In the genomic region with DNA sequence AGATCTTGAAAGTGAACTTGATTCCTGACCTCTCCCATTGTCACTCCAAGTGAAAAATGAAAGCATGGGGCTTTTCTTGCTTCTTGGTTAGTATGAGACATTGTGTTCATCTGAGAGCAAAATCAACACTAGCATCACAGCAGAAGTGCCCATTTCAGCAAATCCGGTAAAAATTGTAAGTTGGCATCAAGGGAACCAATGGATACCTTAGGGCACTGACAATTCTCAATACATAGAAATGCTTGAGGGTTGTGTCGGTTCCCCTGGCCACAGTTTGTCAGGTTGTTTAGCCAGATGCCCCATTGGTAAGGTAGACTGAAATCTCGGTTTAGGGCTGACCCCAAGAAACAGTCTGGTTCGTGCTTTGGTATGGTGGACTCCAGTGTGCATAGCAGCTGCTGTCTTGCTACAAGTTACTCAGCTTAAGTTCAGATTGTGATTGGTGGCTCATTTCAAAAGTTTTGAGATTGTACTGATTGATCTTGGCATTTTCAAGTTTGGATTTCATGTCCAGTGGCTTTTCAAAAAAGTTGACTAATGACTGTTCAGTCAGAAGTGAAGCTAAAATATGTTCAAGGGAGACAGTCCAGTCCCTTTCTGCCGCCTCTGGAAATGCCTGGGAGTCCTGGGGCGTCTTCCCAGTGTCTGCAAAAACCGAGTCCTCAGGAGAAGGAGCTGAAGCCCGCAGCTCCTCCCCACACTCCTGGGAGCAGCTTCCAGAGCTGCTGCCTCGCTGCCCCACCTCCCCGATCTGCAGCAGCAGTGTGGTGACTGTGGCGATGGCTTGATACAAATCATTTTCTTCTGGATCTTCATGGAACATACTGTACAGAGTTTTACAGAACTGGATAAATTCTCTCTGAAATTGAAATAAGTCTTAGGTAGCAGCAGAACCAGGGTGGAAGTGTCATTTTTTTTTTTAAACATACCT, we compare ENCODE assay signal across 12 cellular contexts. TPM values are rescaled to one million over a fixed set of nuclear protein-coding genes. Genes with fewer than 3 reads are reported as not detected.
A peak's percentile ranks its signal among the peaks of the same experiment; 100 is the strongest.
DNase-seq lines count a peak whose midpoint lies in the region; ATAC-seq and TF ChIP-seq lines count a peak whose summit lies in the region.
"Had no signal": no experiment of that assay in that cellular context is flagged by ENCODE, and none has a peak within 500 bp of the region (broad histone marks: within the 10 kb centered on the region; RNA-seq: fewer than 3 reads in every experiment).

No MANE protein-coding gene starts in this region.

- H3K9me3 Mint-ChIP-seq in IgD-negative memory B cell (no peaks in the 10 kb centered on the region), neural crest cell (no peaks in the 10 kb centered on the region)

- DNase-seq in activated CD8-positive, alpha-beta memory T cell treated with anti-CD3 and anti-CD28 coated beads for 24 hours, result peak; percentile 66
- DNase-seq in activated CD8-positive, alpha-beta memory T cell treated with anti-CD3 and anti-CD28 coated beads, Interleukin-2, amount 50 U/mL, for 4 hours, result no peak
- DNase-seq in adipocyte (ENCODE audit: low read depth) (no peak), neural crest cell (ENCODE audit: low read depth, low spot score) (no peak), GF-D8 (lab: John Stamatoyannopoulos, UW) (no peak), OCI-M2 (lab: John Stamatoyannopoulos, UW; ENCODE audit: unreplicated experiment) (no peak)
- DNase-seq: activated gamma-delta T cell treated with Interleukin-2 at 50 U/mL for 16 hours; effector CD8-positive, alpha-beta T cell; Kasumi-1; NCI-H510A treated with DMSO at 0.1 percent for 48 hours had no signal

- no peak for TF ChIP-seq CTCF in neural crest cell (conservative IDR thresholded peaks at IDR 0.05)

- no peak overlapping the region for H3K4me3 ChIP-seq in adipocyte (ENCODE audit: low read length)

- H3K27me3 ChIP-seq in adipocyte (replicated peaks; ENCODE audit: control insufficient read depth, insufficient read depth, low read length), result no peaks in the 10 kb centered on the region

- H3K27me3 Mint-ChIP-seq in IgD-negative memory B cell, result no peaks in the 10 kb centered on the region
- no peaks in the 10 kb centered on the region for H3K27me3 Mint-ChIP-seq in neural crest cell (ENCODE audit: low read depth)

- ATAC-seq in GM21723 (IDR thresholded peaks at IDR 0.05; ENCODE audit: unreplicated experiment), result no peak

- H3K36me3 ChIP-seq in adipocyte (ENCODE audit: control insufficient read depth, insufficient read depth, low read length, severe bottlenecking), result peaks cover 70% of the 10 kb centered on the region

- peak overlapping the region in 1 of 4 donors; percentile 71 for H3K4me3 Mint-ChIP-seq in IgD-negative memory B cell
- H3K4me3 Mint-ChIP-seq in neural crest cell, result peak overlapping the region; percentile 72

- peaks cover 20 to 45% (median 35%) of the 10 kb centered on the region in 3 donors for H3K4me1 Mint-ChIP-seq in IgD-negative memory B cell
- H3K4me1 Mint-ChIP-seq in neural crest cell, result peaks cover 40% of the 10 kb centered on the region

- H3K27ac Mint-ChIP-seq in IgD-negative memory B cell (peak overlapping the region in 2 of 3 donors; percentile 13 to 82), neural crest cell (ENCODE audit: unreplicated experiment) (peak overlapping the region; percentile 1)

- H3K4me1 ChIP-seq in adipocyte (ENCODE audit: control insufficient read depth, insufficient read depth, low read length), result peaks cover 37% of the 10 kb centered on the region

- peaks cover 5% of the 10 kb centered on the region for H3K36me3 Mint-ChIP-seq in IgD-negative memory B cell
- peaks cover 49% of the 10 kb centered on the region for H3K36me3 Mint-ChIP-seq in neural crest cell (ENCODE audit: low read depth)

- H3K9me3 ChIP-seq in adipocyte (ENCODE audit: control insufficient read depth, low read length), result no peaks in the 10 kb centered on the region

- H3K9ac ChIP-seq in adipocyte (ENCODE audit: low read length), result peak overlapping the region; percentile 33

RNA-seq across cellular contexts. Expression of gene RPL31, which starts 5.6 kb away (rescaled TPM):
- 4,953 TPM for polyA plus RNA-seq in IgD-negative memory B cell
- 1,439 and 1,563 TPM in 2 replicates for total RNA-seq in neural crest cell
